In the genomic region with DNA sequence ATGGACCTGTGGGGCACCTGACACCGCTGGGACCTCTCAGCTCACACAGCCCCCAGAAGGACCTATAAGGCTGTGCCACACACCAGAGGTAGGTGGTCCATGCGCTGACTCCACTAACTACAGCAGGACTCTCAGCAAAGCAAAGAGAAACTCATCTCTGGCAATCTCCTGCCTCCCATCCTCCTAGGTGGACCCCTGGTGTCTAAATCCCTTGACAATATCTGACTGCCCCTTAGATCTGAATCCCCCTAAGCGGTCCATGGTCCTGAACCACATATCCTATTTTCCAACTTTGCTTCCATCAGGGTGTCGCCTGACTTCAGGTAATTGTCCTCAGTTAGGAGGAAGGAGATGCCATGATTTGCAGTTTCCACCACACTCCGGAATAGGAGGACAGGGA, we compare ENCODE assay signal across 34 cellular contexts.
"Had no signal": no experiment of that assay in that cellular context is flagged by ENCODE, and none has a peak within 500 bp of the region (broad histone marks: within the 10 kb centered on the region; RNA-seq: fewer than 3 reads in every experiment).

No MANE protein-coding gene starts in this region.

- H3K27me3 ChIP-seq: MG63 had no signal

- H3K4me3 ChIP-seq: MG63 had no signal

- H3K9me3 ChIP-seq: MG63 had no signal

- H3K27ac ChIP-seq: KMS-11 had no signal

- H3K36me3 ChIP-seq: MG63 had no signal

- DNase-seq: Karpas-422, Kasumi-1, MG63, MM.1S, MV-4-11, NCI-H1048, NCI-H1092, NCI-H1092 treated with DMSO at 0.1 percent for 48 hours, NCI-H1105, NCI-H1105 treated with DMSO at 0.1 percent for 48 hours, NCI-H1417, NCI-H1417 treated with DMSO at 0.1 percent for 48 hours, NCI-H1436, NCI-H1436 treated with DMSO at 0.1 percent for 48 hours, NCI-H146, NCI-H1694, NCI-H1694 treated with DMSO at 0.1 percent for 48 hours, NCI-H187, NCI-H187 treated with DMSO at 0.1 percent for 48 hours, NCI-H1930, NCI-H2029, NCI-H2029 treated with DMSO at 0.1 percent for 48 hours, NCI-H2081, NCI-H2081 treated with DMSO at 0.1 percent for 48 hours, NCI-H2107, NCI-H2171, NCI-H2171 treated with DMSO at 0.1 percent for 48 hours, NCI-H2227 treated with DMSO at 0.1 percent for 48 hours, NCI-H226, NCI-H345, NCI-H446, NCI-H446 treated with DMSO at 0.1 percent for 48 hours, NCI-H510A had no signal

- H3K4me2 ChIP-seq: KMS-11 had no signal
